In genomic region chr11:86241956-86242525, GRCh38 we compare ENCODE assay signal across 19 cellular contexts.
"Had no signal": no experiment of that assay in that cellular context is flagged by ENCODE, and none has a peak within 500 bp of the region (broad histone marks: within the 10 kb centered on the region; RNA-seq: fewer than 3 reads in every experiment).

No MANE protein-coding gene starts in this region.

- DNase-seq: activated CD4-positive, alpha-beta T cell treated with anti-CD3 and anti-CD28 coated beads, Interleukin-2, amount 10 ng/mL, durations not matched to agents 7 days and 5 days; activated CD8-positive, alpha-beta memory T cell treated with anti-CD3 and anti-CD28 coated beads, Interleukin-2, amount 50 U/mL, for 48 hours; activated effector memory CD4-positive, alpha-beta T cell treated with anti-CD3 and anti-CD28 coated beads, Interleukin-2, amount 50 U/mL, for 16 hours; activated T-cell treated with anti-CD3 and anti-CD28 coated beads, Interleukin-2, amount 50 U/mL, for 48 hours; aorta; heart right ventricle; islet precursor cell; left cardiac atrium; ovary; stimulated activated CD4-positive, alpha-beta T cell treated with anti-CD3 and anti-CD28 coated beads, Interleukin-4, amount 100 ng/mL, for 24 hours; stimulated activated naive CD8-positive, alpha-beta T cell treated with anti-CD3 and anti-CD28 coated beads, Interleukin-15, Interleukin-2, amounts not matched to agents 100 U/mL and 50 U/mL, for 24 hours; T-helper 9 cell; upper lobe of left lung had no signal

- H3K4me3 Mint-ChIP-seq: activated CD4-positive, alpha-beta T cell treated with anti-CD3 and anti-CD28 coated beads, Interleukin-2, amount 10 ng/mL, durations not matched to agents 7 days and 5 days; activated naive CD4-positive, alpha-beta T cell treated with anti-CD3 and anti-CD28 coated beads, Interleukin-2, amount 50 U/mL, for 24 hours; natural killer cell treated with Interleukin-12 subunit alpha and Interleukin-12 subunit beta and Interleukin-15 and Interleukin-18, amount 100 ng/mL, for 72 hours had no signal

- H3K4me3 ChIP-seq: heart right ventricle, ovary, prostate gland, upper lobe of left lung had no signal

- H3K27ac ChIP-seq: epithelial cell of prostate, ovary, prostate gland, upper lobe of left lung had no signal

- H3K27me3 Mint-ChIP-seq: activated naive CD4-positive, alpha-beta T cell treated with anti-CD3 and anti-CD28 coated beads, Interleukin-2, amount 50 U/mL, for 24 hours had no signal

- H3K9me3 ChIP-seq: heart right ventricle, neutrophil, ovary, prostate gland, upper lobe of left lung had no signal

- H3K36me3 Mint-ChIP-seq: brain; natural killer cell treated with Interleukin-12 subunit alpha and Interleukin-12 subunit beta and Interleukin-15 and Interleukin-18, amount 100 ng/mL, for 72 hours had no signal

- H3K4me1 ChIP-seq: prostate gland had no signal

- H3K9me3 Mint-ChIP-seq: activated CD4-positive, alpha-beta T cell treated with anti-CD3 and anti-CD28 coated beads, Interleukin-2, amount 10 ng/mL, durations not matched to agents 7 days and 5 days; activated naive CD4-positive, alpha-beta T cell treated with anti-CD3 and anti-CD28 coated beads, Interleukin-2, amount 50 U/mL, for 24 hours; brain; natural killer cell treated with Interleukin-12 subunit alpha and Interleukin-12 subunit beta and Interleukin-15 and Interleukin-18, amount 100 ng/mL, for 72 hours had no signal

- ATAC-seq: heart right ventricle; left cardiac atrium; natural killer cell treated with Interleukin-12 subunit alpha and Interleukin-12 subunit beta and Interleukin-15 and Interleukin-18, amount 100 ng/mL, for 72 hours had no signal

- H3K27ac Mint-ChIP-seq: activated CD4-positive, alpha-beta T cell treated with anti-CD3 and anti-CD28 coated beads, Interleukin-2, amount 10 ng/mL, durations not matched to agents 7 days and 5 days; activated naive CD4-positive, alpha-beta T cell treated with anti-CD3 and anti-CD28 coated beads, Interleukin-2, amount 50 U/mL, for 24 hours; natural killer cell treated with Interleukin-12 subunit alpha and Interleukin-12 subunit beta and Interleukin-15 and Interleukin-18, amount 100 ng/mL, for 72 hours had no signal

- H3K36me3 ChIP-seq: heart right ventricle, neutrophil, ovary, prostate gland, upper lobe of left lung had no signal

- H3K27me3 ChIP-seq: neutrophil, ovary, upper lobe of left lung had no signal

- H3K4me1 Mint-ChIP-seq: brain had no signal
